12 cellular contexts compared by ENCODE assay signal in genomic region chr3:158107508-158108095, GRCh38. TPM values are rescaled to one million over a fixed set of nuclear protein-coding genes. Genes with fewer than 3 reads are reported as not detected.
DNase-seq lines count a peak whose midpoint lies in the region; ATAC-seq lines count a peak whose summit lies in the region.
"Had no signal": no experiment of that assay in that cellular context is flagged by ENCODE, and none has a peak within 500 bp of the region (broad histone marks: within the 10 kb centered on the region; RNA-seq: fewer than 3 reads in every experiment).

No MANE protein-coding gene starts in this region.

- DNase-seq in activated CD8-positive, alpha-beta memory T cell treated with anti-CD3 and anti-CD28 coated beads, Interleukin-2, amount 10 ng/mL, durations not matched to agents 7 days and 5 days: no peak
- DNase-seq in activated CD8-positive, alpha-beta memory T cell treated with anti-CD3 and anti-CD28 coated beads for 24 hours: no peak
- DNase-seq in NAMALWA (ENCODE audit: low spot score): peak; percentile 32
- no peak for DNase-seq in central memory CD8-positive, alpha-beta T cell (ENCODE audit: low spot score in 2 of 2)
- DNase-seq in kidney glomerular epithelial cell (lab: John Stamatoyannopoulos, UW): no peak
- DNase-seq: body of pancreas, head of caudate nucleus, NCI-H1694, occipital lobe had no signal

- H3K9me3 Mint-ChIP-seq in activated CD8-positive, alpha-beta memory T cell treated with anti-CD3 and anti-CD28 coated beads, Interleukin-2, amount 10 ng/mL, durations not matched to agents 7 days and 5 days (ENCODE audit: low read depth): no peaks in the 10 kb centered on the region
- H3K9me3 Mint-ChIP-seq in central memory CD8-positive, alpha-beta T cell: no peaks in the 10 kb centered on the region

- peaks cover 53 to 63% (median 56%) of the 10 kb centered on the region in 3 donors for H3K27me3 ChIP-seq in skeletal muscle tissue (ENCODE audit: control insufficient read depth in 3 of 3, insufficient read depth in 3 of 3, low read length in 3 of 3)

- H3K4me3 ChIP-seq in skeletal muscle tissue (ENCODE audit: low read length in 3 of 3): peak overlapping the region in 2 of 3 donors; percentile 66
- H3K4me3 ChIP-seq: body of pancreas had no signal

- no peak overlapping the region for H3K27ac ChIP-seq in skeletal muscle tissue (ENCODE audit: low read depth, low read length)
- H3K27ac ChIP-seq: body of pancreas had no signal

- H3K4me1 Mint-ChIP-seq in activated CD8-positive, alpha-beta memory T cell treated with anti-CD3 and anti-CD28 coated beads, Interleukin-2, amount 10 ng/mL, durations not matched to agents 7 days and 5 days: peaks cover 66% of the 10 kb centered on the region
- peaks cover 59% of the 10 kb centered on the region for H3K4me1 Mint-ChIP-seq in central memory CD8-positive, alpha-beta T cell

- peaks cover 23 to 33% (median 32%) of the 10 kb centered on the region in 3 donors for H3K4me1 ChIP-seq in skeletal muscle tissue (ENCODE audit: control insufficient read depth in 3 of 3, insufficient read depth in 3 of 3, low read length in 3 of 3)

- no peak overlapping the region for H3K27ac Mint-ChIP-seq in activated CD8-positive, alpha-beta memory T cell treated with anti-CD3 and anti-CD28 coated beads, Interleukin-2, amount 10 ng/mL, durations not matched to agents 7 days and 5 days
- H3K27ac Mint-ChIP-seq in central memory CD8-positive, alpha-beta T cell (ENCODE audit: low read depth): peak overlapping the region; percentile 94

- ATAC-seq in activated CD8-positive, alpha-beta memory T cell treated with anti-CD3 and anti-CD28 coated beads, Interleukin-2, amount 10 ng/mL, durations not matched to agents 7 days and 5 days: no peak
- no peak for ATAC-seq in central memory CD8-positive, alpha-beta T cell (replicated peaks; ENCODE audit: extremely low read depth, poor library complexity, severe bottlenecking)
- ATAC-seq in HG02973 (IDR thresholded peaks at IDR 0.05; ENCODE audit: unreplicated experiment): no peak
- no peak for ATAC-seq in esophagus mucosa
- ATAC-seq: body of pancreas had no signal

- peaks cover 64% of the 10 kb centered on the region for H3K27me3 Mint-ChIP-seq in activated CD8-positive, alpha-beta memory T cell treated with anti-CD3 and anti-CD28 coated beads, Interleukin-2, amount 10 ng/mL, durations not matched to agents 7 days and 5 days
- H3K27me3 Mint-ChIP-seq in central memory CD8-positive, alpha-beta T cell: peaks cover 59% of the 10 kb centered on the region

- H3K9ac ChIP-seq in skeletal muscle tissue (ENCODE audit: low read depth in 1 of 3, low read length in 3 of 3): no peak overlapping the region

- H3K9me3 ChIP-seq in skeletal muscle tissue (ENCODE audit: control insufficient read depth in 3 of 3, low read length in 3 of 3): no peaks in the 10 kb centered on the region
- H3K9me3 ChIP-seq: body of pancreas had no signal

- CTCF ChIA-PET in activated CD8-positive, alpha-beta memory T cell treated with anti-CD3 and anti-CD28 coated beads, Interleukin-2, amount 10 ng/mL, durations not matched to agents 7 days and 5 days (lab: Charles Lee): interaction anchor here (1.8 to 2.7 kb wide), 2 partner anchors 9 to 22 kb away, joined by 5 to 11 read pairs; no protein-coding TSS in a partner anchor

- H3K36me3 ChIP-seq in skeletal muscle tissue (ENCODE audit: control insufficient read depth in 3 of 3, insufficient read depth in 3 of 3, low read length in 3 of 3): no peaks in the 10 kb centered on the region

- peak overlapping the region; percentile 73 for H3K4me3 Mint-ChIP-seq in activated CD8-positive, alpha-beta memory T cell treated with anti-CD3 and anti-CD28 coated beads, Interleukin-2, amount 10 ng/mL, durations not matched to agents 7 days and 5 days
- peak overlapping the region; percentile 86 for H3K4me3 Mint-ChIP-seq in central memory CD8-positive, alpha-beta T cell

- H3K36me3 Mint-ChIP-seq in activated CD8-positive, alpha-beta memory T cell treated with anti-CD3 and anti-CD28 coated beads, Interleukin-2, amount 10 ng/mL, durations not matched to agents 7 days and 5 days: peaks cover 9% of the 10 kb centered on the region
- H3K36me3 Mint-ChIP-seq in central memory CD8-positive, alpha-beta T cell (ENCODE audit: insufficient read depth): peaks cover 26% of the 10 kb centered on the region

RNA-seq across cellular contexts. Expression of gene SHOX2, which starts 1.4 kb away (rescaled TPM):
- total RNA-seq in activated CD8-positive, alpha-beta memory T cell treated with anti-CD3 and anti-CD28 coated beads, Interleukin-2, amount 10 ng/mL, durations not matched to agents 7 days and 5 days: not detected
- 6.8 TPM for total RNA-seq in skeletal muscle tissue
- total RNA-seq in esophagus mucosa: not detected
- total RNA-seq: occipital lobe had no signal

RNA-seq across cellular contexts. Expression of gene RSRC1, which starts 2.3 kb away (rescaled TPM):
- total RNA-seq in activated CD8-positive, alpha-beta memory T cell treated with anti-CD3 and anti-CD28 coated beads, Interleukin-2, amount 10 ng/mL, durations not matched to agents 7 days and 5 days: 10 to 100 TPM; 45.1 to 45.4 TPM
- total RNA-seq in skeletal muscle tissue (33.4 TPM), esophagus mucosa (16.9 TPM)
